10 cellular contexts compared by ENCODE assay signal in the genomic region with DNA sequence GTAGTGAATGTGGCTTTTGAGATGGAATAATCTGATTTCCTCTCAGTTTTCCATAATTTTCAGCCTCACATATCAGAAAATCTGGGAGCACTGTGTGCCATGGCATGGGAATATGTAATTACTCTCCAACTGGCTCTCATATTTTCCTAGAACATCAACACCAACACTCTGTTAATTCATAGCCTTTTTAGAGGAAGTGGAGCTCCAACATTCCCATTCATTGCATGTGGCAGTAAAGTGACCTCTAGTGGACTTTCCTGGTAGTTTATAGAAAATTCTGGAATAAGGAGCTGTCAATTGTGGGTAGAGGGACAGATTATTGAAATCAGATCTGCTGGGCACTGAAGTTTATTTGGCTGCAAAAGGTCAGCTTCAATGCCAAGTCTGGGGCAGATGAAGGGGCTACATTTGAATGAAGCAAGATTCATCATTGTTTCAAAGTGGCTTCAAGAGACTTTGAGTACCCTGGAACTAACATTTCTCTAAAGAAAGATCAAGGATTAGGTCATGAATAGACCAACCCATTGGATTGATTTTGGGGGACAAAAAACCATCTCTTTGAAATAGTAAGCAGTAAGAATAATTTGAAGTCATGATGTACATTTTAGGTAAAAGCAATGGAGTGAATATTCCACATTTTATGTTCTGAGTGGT. TPM values are rescaled to one million over a fixed set of nuclear protein-coding genes. Genes with fewer than 3 reads are reported as not detected.
DNase-seq lines count a peak whose midpoint lies in the region; ATAC-seq and TF ChIP-seq lines count a peak whose summit lies in the region.
"Had no signal": no experiment of that assay in that cellular context is flagged by ENCODE, and none has a peak within 500 bp of the region (broad histone marks: within the 10 kb centered on the region; RNA-seq: fewer than 3 reads in every experiment).

No MANE protein-coding gene starts in this region.

- peak; percentile 64 to 78 for ATAC-seq in lower lobe of right lung
- ATAC-seq in effector memory CD8-positive, alpha-beta T cell (replicated peaks), result no peak

- peaks cover 0 to 3% of the 10 kb centered on the region in 2 donors for H3K4me1 Mint-ChIP-seq in effector memory CD8-positive, alpha-beta T cell (ENCODE audit: low read depth in 2 of 2)

- H3K27ac ChIP-seq in lower lobe of right lung, result no peak overlapping the region
- H3K27ac ChIP-seq: BLaER1 treated with 17β-estradiol and CSF1 and Interleukin-3, amounts not matched to agents 10 nM and 100 nM had no signal

- no peak overlapping the region for H3K4me3 ChIP-seq in lower lobe of right lung
- H3K4me3 ChIP-seq: BLaER1 treated with 17β-estradiol and CSF1 and Interleukin-3, amounts not matched to agents 10 nM and 100 nM had no signal

- no peak overlapping the region for H3K4me3 Mint-ChIP-seq in effector memory CD8-positive, alpha-beta T cell
- H3K4me3 Mint-ChIP-seq: activated naive CD8-positive, alpha-beta T cell had no signal

- peak; percentile 65 for TF ChIP-seq CTCF in lower lobe of right lung (IDR thresholded peaks at IDR 0.05)

- peaks cover 15 to 44% of the 10 kb centered on the region in 2 donors for H3K27me3 Mint-ChIP-seq in effector memory CD8-positive, alpha-beta T cell

- no peaks in the 10 kb centered on the region for H3K9me3 Mint-ChIP-seq in effector memory CD8-positive, alpha-beta T cell

- intact Hi-C loops in lower lobe of right lung (cut with DNase I) (no loop called here), posterior vena cava (cut with DNase I) (no loop called here)

- no peaks in the 10 kb centered on the region for H3K4me1 ChIP-seq in lower lobe of right lung

- no peaks in the 10 kb centered on the region for H3K36me3 ChIP-seq in lower lobe of right lung
- H3K36me3 ChIP-seq: BLaER1 treated with 17β-estradiol and CSF1 and Interleukin-3, amounts not matched to agents 10 nM and 100 nM had no signal

- in situ Hi-C loops in T47D (cut with HindIII; ENCODE audit: low pct_unique_long_range_greater_than_20kb, low sequenced_read_pairs), result no loop called here

- DNase-seq in NCI-H1417 (lab: John Stamatoyannopoulos, UW) (peak; percentile 10 to 74 (median 60)), NCI-H1417 treated with DMSO at 0.1 percent for 48 hours (lab: John Stamatoyannopoulos, UW) (no peak), NCI-H1105 treated with DMSO at 0.1 percent for 48 hours (lab: John Stamatoyannopoulos, UW) (peak; percentile 34), T47D (ENCODE audit: low read depth in 1 of 2, low spot score in 1 of 2) (peak; percentile 38 to 74), lower lobe of right lung (no peak), posterior vena cava (ENCODE audit: low spot score) (no peak)
- DNase-seq in activated CD4-positive, CD25-positive, alpha-beta regulatory T cell (lab: John Stamatoyannopoulos, UW), result no peak
- no peak for DNase-seq in effector memory CD8-positive, alpha-beta T cell

- no peaks in the 10 kb centered on the region for H3K9me3 ChIP-seq in lower lobe of right lung
- H3K9me3 ChIP-seq: BLaER1 treated with 17β-estradiol and CSF1 and Interleukin-3, amounts not matched to agents 10 nM and 100 nM had no signal

- no peaks in the 10 kb centered on the region for H3K36me3 Mint-ChIP-seq in effector memory CD8-positive, alpha-beta T cell (ENCODE audit: insufficient read depth)
- H3K36me3 Mint-ChIP-seq: activated naive CD8-positive, alpha-beta T cell had no signal

- no peaks in the 10 kb centered on the region for H3K27me3 ChIP-seq in lower lobe of right lung (ENCODE audit: low read depth)
- H3K27me3 ChIP-seq: BLaER1 treated with 17β-estradiol and CSF1 and Interleukin-3, amounts not matched to agents 10 nM and 100 nM had no signal

- no peak overlapping the region for H3K27ac Mint-ChIP-seq in effector memory CD8-positive, alpha-beta T cell
- H3K27ac Mint-ChIP-seq: activated naive CD8-positive, alpha-beta T cell had no signal

RNA-seq across cellular contexts. Expression of gene USP44, which starts 23.6 kb away (rescaled TPM):
- total RNA-seq in lower lobe of right lung (17.8 TPM), posterior vena cava (1 to 10 TPM; 1.3 to 1.8 TPM)

Comparison
In these comparisons a context has a peak if more than half of its experiments do, and no peak if none do; other contexts are left out.
1. DNase-seq: peak in NCI-H1417 (3 of 3), NCI-H1105 treated with DMSO at 0.1 percent for 48 hours (single experiment) and T47D (2 of 2); none in NCI-H1417 treated with DMSO at 0.1 percent for 48 hours (single experiment), lower lobe of right lung (single experiment), activated CD4-positive, CD25-positive, alpha-beta regulatory T cell (0 of 4), effector memory CD8-positive, alpha-beta T cell (0 of 3) and posterior vena cava (single experiment).